Comparison of ENCODE assay signal across 8 cellular contexts in the genomic region with DNA sequence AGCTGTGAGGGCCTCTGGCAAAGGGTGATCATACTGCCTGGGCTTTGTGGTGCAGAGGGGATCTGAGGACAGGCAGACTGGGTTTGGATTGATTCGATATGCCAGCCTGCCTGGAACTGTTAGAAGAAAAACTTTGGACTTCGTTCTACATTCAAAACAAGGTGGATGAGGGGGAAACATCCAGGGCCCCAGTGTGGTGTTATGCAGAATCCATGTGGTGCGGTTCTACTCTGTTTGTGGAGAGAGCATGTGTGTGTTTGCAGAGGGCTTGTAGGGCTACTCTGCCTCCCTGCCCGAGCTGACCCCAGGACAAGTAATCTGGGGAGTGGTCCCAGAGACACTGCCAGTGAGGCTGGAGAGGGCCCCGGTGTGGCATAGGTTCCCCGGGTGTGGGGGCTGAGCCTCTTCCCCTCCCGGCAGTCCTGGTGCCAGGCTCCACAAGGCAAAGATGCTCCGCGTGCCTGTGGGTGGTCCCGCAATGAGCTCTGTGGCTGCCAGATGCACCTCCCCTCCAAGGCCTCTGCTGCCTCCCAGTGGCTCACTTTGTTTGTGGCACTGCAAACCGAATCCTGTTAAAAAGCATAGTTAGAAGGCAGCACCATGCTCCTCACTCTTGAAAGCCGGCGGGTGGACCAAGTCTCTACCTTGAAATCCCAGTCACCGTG. TPM values are rescaled to one million over a fixed set of nuclear protein-coding genes. Genes with fewer than 3 reads are reported as not detected.
A peak's percentile ranks its signal among the peaks of the same experiment; 100 is the strongest.
DNase-seq lines count a peak whose midpoint lies in the region; ATAC-seq and TF ChIP-seq lines count a peak whose summit lies in the region.

No MANE protein-coding gene starts in this region.

- WGBS in esophagus squamous epithelium, 2 donors: 35 to 39% methylated on average over 6 to 7 of the region's 14 CpGs

- H3K36me3 ChIP-seq in esophagus squamous epithelium: no peaks in the 10 kb centered on the region

- POLR2A ChIA-PET in HEK293T (lab: Yijun Ruan, JAX): interaction anchor here (1.0 to 1.5 kb wide), 2 partner anchors 73 to 74 kb away, joined by 3 read pairs; no protein-coding TSS in a partner anchor
- POLR2A ChIA-PET in activated CD8-positive, alpha-beta T cell treated with anti-CD3 and anti-CD28 coated beads, Interleukin-2, amount 10 ng/mL, durations not matched to agents 7 days and 5 days (lab: Charles Lee): no interaction called here

- intact Hi-C loops in esophagus squamous epithelium (cut with DNase I): no loop called here

- peaks cover 3% of the 10 kb centered on the region for H3K27me3 Mint-ChIP-seq in activated CD8-positive, alpha-beta T cell treated with anti-CD3 and anti-CD28 coated beads, Interleukin-2, amount 10 ng/mL, durations not matched to agents 7 days and 5 days (ENCODE audit: low read depth)

- no peak overlapping the region for H3K27ac ChIP-seq in esophagus squamous epithelium

- no peaks in the 10 kb centered on the region for H3K36me3 Mint-ChIP-seq in activated CD8-positive, alpha-beta T cell treated with anti-CD3 and anti-CD28 coated beads, Interleukin-2, amount 10 ng/mL, durations not matched to agents 7 days and 5 days (ENCODE audit: low read depth)

- H3K4me1 ChIP-seq in esophagus squamous epithelium: no peaks in the 10 kb centered on the region

- no peak for TF ChIP-seq POLR2A in esophagus squamous epithelium (IDR thresholded peaks at IDR 0.05)

- peak; percentile 74 for ATAC-seq in activated CD8-positive, alpha-beta T cell treated with anti-CD3 and anti-CD28 coated beads, Interleukin-2, amount 10 ng/mL, durations not matched to agents 7 days and 5 days
- no peak for ATAC-seq in HG03442 (IDR thresholded peaks at IDR 0.05; ENCODE audit: unreplicated experiment)

- peaks cover 2% of the 10 kb centered on the region for H3K4me1 Mint-ChIP-seq in activated CD8-positive, alpha-beta T cell treated with anti-CD3 and anti-CD28 coated beads, Interleukin-2, amount 10 ng/mL, durations not matched to agents 7 days and 5 days (ENCODE audit: low read depth)

- CTCF ChIA-PET in HEK293T (lab: Yijun Ruan, JAX): interaction anchor here (0.8 to 1.9 kb wide), 7 partner anchors 11 to 111 kb away, joined by 3 to 18 read pairs (median 6); no protein-coding TSS in a partner anchor
- CTCF ChIA-PET in activated CD8-positive, alpha-beta T cell treated with anti-CD3 and anti-CD28 coated beads, Interleukin-2, amount 10 ng/mL, durations not matched to agents 7 days and 5 days (lab: Charles Lee): interaction anchor here (0.6 to 1.9 kb wide), 12 partner anchors 45 to 619 kb away, joined by 3 to 8 read pairs (median 4); no protein-coding TSS in a partner anchor

- no peak overlapping the region for H3K27ac Mint-ChIP-seq in activated CD8-positive, alpha-beta T cell treated with anti-CD3 and anti-CD28 coated beads, Interleukin-2, amount 10 ng/mL, durations not matched to agents 7 days and 5 days

- H3K9me3 Mint-ChIP-seq in activated CD8-positive, alpha-beta T cell treated with anti-CD3 and anti-CD28 coated beads, Interleukin-2, amount 10 ng/mL, durations not matched to agents 7 days and 5 days (ENCODE audit: insufficient read depth): no peaks in the 10 kb centered on the region

- no peak overlapping the region for H3K4me3 ChIP-seq in esophagus squamous epithelium

- DNase-seq in COLO829 (ENCODE audit: low spot score) (peak; percentile 68), HEK293T (ENCODE audit: extremely low spot score) (peak; percentile 59), NCI-H345 treated with DMSO at 0.1 percent for 48 hours (lab: John Stamatoyannopoulos, UW; ENCODE audit: unreplicated experiment) (peak; percentile 67), esophagus squamous epithelium (lab: John Stamatoyannopoulos, UW) (no peak), myocyte (ENCODE audit: low read depth) (peak; percentile 86), superior temporal gyrus (ENCODE audit: extremely low spot score) (peak; percentile 73)
- peak; percentile 69 for DNase-seq in activated CD8-positive, alpha-beta T cell treated with anti-CD3 and anti-CD28 coated beads, Interleukin-2, amount 10 ng/mL, durations not matched to agents 7 days and 5 days

- no peaks in the 10 kb centered on the region for H3K9me3 ChIP-seq in esophagus squamous epithelium

- H3K27me3 ChIP-seq in esophagus squamous epithelium: no peaks in the 10 kb centered on the region

- H3K4me3 Mint-ChIP-seq in activated CD8-positive, alpha-beta T cell treated with anti-CD3 and anti-CD28 coated beads, Interleukin-2, amount 10 ng/mL, durations not matched to agents 7 days and 5 days: no peak overlapping the region

- TF ChIP-seq CTCF in esophagus squamous epithelium (IDR thresholded peaks at IDR 0.05): peak in 5 of 6 experiments; percentile 15 to 60 (median 36)

TF ChIP-seq in HEK293T, 16 proteins besides CTCF, POLR2A, EP300 and RAD21:
- TF ChIP-seq ZNF384 (IDR thresholded peaks at IDR 0.05) (no peak), SP1 (IDR thresholded peaks at IDR 0.05) (no peak), FOXA1 (IDR thresholded peaks at IDR 0.05) (no peak), LEF1 (IDR thresholded peaks at IDR 0.05; ENCODE audit: borderline replicate concordance) (no peak), BHLHE40 (IDR thresholded peaks at IDR 0.05; ENCODE audit: borderline replicate concordance) (no peak), TARDBP (IDR thresholded peaks at IDR 0.05) (no peak), SUZ12 (IDR thresholded peaks at IDR 0.05) (no peak), FOXM1 (IDR thresholded peaks at IDR 0.05; ENCODE audit: borderline replicate concordance) (no peak), FOXK2 (IDR thresholded peaks at IDR 0.05) (no peak), NFRKB (IDR thresholded peaks at IDR 0.05) (no peak), L3MBTL2 (conservative IDR thresholded peaks at IDR 0.05) (no peak), HDGF (IDR thresholded peaks at IDR 0.05; ENCODE audit: borderline replicate concordance) (no peak), CTBP1 (IDR thresholded peaks at IDR 0.05; ENCODE audit: borderline replicate concordance) (no peak), ARNT (IDR thresholded peaks at IDR 0.05) (no peak), ELF4 (IDR thresholded peaks at IDR 0.05) (no peak)
- TF ChIP-seq, protein P1, sequence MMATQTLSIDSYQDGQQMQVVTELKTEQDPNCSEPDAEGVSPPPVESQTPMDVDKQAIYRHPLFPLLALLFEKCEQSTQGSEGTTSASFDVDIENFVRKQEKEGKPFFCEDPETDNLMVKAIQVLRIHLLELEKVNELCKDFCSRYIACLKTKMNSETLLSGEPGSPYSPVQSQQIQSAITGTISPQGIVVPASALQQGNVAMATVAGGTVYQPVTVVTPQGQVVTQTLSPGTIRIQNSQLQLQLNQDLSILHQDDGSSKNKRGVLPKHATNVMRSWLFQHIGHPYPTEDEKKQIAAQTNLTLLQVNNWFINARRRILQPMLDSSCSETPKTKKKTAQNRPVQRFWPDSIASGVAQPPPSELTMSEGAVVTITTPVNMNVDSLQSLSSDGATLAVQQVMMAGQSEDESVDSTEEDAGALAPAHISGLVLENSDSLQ (IDR thresholded peaks at IDR 0.05): no peak

RNA-seq across cellular contexts. Expression of a gene that starts 22.3 kb away (rescaled TPM):
- total RNA-seq in activated CD8-positive, alpha-beta T cell treated with anti-CD3 and anti-CD28 coated beads, Interleukin-2, amount 10 ng/mL, durations not matched to agents 7 days and 5 days: 100 to 1,000 TPM; 180 to 191 TPM
- total RNA-seq in esophagus squamous epithelium (10 to 100 TPM; 55.7 to 82.1 (median 59.5) TPM), myocyte (42.9 and 48.2 TPM in 2 replicates)
- polyA plus RNA-seq in myocyte (2012): 54.4 TPM
